Comparison of ENCODE assay signal across 9 cellular contexts in genomic region chr20:37357481-37358365, GRCh38. TPM values are rescaled to one million over a fixed set of nuclear protein-coding genes. Genes with fewer than 3 reads are reported as not detected.
DNase-seq lines count a peak whose midpoint lies in the region; ATAC-seq, FAIRE-seq and TF ChIP-seq lines count a peak whose summit lies in the region.
"Had no signal": no experiment of that assay in that cellular context is flagged by ENCODE, and none has a peak within 500 bp of the region (broad histone marks: within the 10 kb centered on the region; RNA-seq: fewer than 3 reads in every experiment).

No MANE protein-coding gene starts in this region.

- no peaks in the 10 kb centered on the region for H3K36me3 ChIP-seq in colonic mucosa

- no peak for TF ChIP-seq POLR2A in A549 (IDR thresholded peaks at IDR 0.05; ENCODE audit: low read length)

- H3K27me3 Mint-ChIP-seq in natural killer cell treated with Interleukin-12 subunit alpha and Interleukin-12 subunit beta and Interleukin-15 and Interleukin-18, amount 100 ng/mL, for 72 hours: no peaks in the 10 kb centered on the region

- peak overlapping the region; percentile 24 to 32 for H3K9ac ChIP-seq in colonic mucosa (ENCODE audit: low read depth in 2 of 2, low read length in 2 of 2)

- H3K4me3 ChIP-seq in A549 (no peak overlapping the region), colonic mucosa (no peak overlapping the region)
- H3K4me3 ChIP-seq: SK-N-MC had no signal

- no peak for TF ChIP-seq RAD21 in A549 (conservative IDR thresholded peaks at IDR 0.05 in 1 of 2, IDR thresholded peaks at IDR 0.05 in 1 of 2)

- no peak for DNase-seq in A549 (ENCODE audit: low read depth in 1 of 2, low spot score in 1 of 2)
- peak; percentile 98 for DNase-seq in MV-4-11 (lab: John Stamatoyannopoulos, UW)
- DNase-seq in colonic mucosa: no peak
- DNase-seq in natural killer cell treated with Interleukin-12 subunit alpha and Interleukin-12 subunit beta and Interleukin-15 and Interleukin-18, amount 100 ng/mL, for 72 hours (ENCODE audit: low spot score): peak; percentile 44
- DNase-seq in NCI-H1105 treated with DMSO at 0.1 percent for 48 hours (lab: John Stamatoyannopoulos, UW): no peak
- no peak for DNase-seq in NCI-H1092 treated with DMSO at 0.1 percent for 48 hours (lab: John Stamatoyannopoulos, UW)
- DNase-seq in central memory CD4-positive, alpha-beta T cell: no peak

- 0 out of 3 replicates have a peak overlapping the region, but pooled peaks have one; percentile 4 for H3K4me2 ChIP-seq in A549

- peaks cover 9 to 17% of the 10 kb centered on the region in 2 donors for H3K4me1 Mint-ChIP-seq in natural killer cell treated with Interleukin-12 subunit alpha and Interleukin-12 subunit beta and Interleukin-15 and Interleukin-18, amount 100 ng/mL, for 72 hours (ENCODE audit: low read depth in 2 of 2)

- H3K36me3 Mint-ChIP-seq in natural killer cell treated with Interleukin-12 subunit alpha and Interleukin-12 subunit beta and Interleukin-15 and Interleukin-18, amount 100 ng/mL, for 72 hours: no peaks in the 10 kb centered on the region

- intact Hi-C loops in colonic mucosa (cut with DNase I): no loop called here

- TF ChIP-seq EP300 in A549 (IDR thresholded peaks at IDR 0.05): no peak

- no peak for FAIRE-seq in A549 (lab: Jason Lieb, UNC)

- POLR2A ChIA-PET in A549 (lab: Yijun Ruan, JAX): no interaction called here

- H3K9me3 ChIP-seq in A549 (no peaks in the 10 kb centered on the region), colonic mucosa (no peaks in the 10 kb centered on the region)

- H3K9me3 Mint-ChIP-seq in natural killer cell treated with Interleukin-12 subunit alpha and Interleukin-12 subunit beta and Interleukin-15 and Interleukin-18, amount 100 ng/mL, for 72 hours: no peaks in the 10 kb centered on the region

- CTCF ChIA-PET in A549 (lab: Yijun Ruan, JAX): interaction anchor here (1.5 to 3.0 kb wide), 3 partner anchors 19 to 64 kb away, joined by 3 to 19 read pairs (median 3); no protein-coding TSS in a partner anchor

- H3K4me1 ChIP-seq in A549 (peaks cover 72% of the 10 kb centered on the region), colonic mucosa (peaks cover 10% of the 10 kb centered on the region)

- no peaks in the 10 kb centered on the region for H3K27me3 ChIP-seq in colonic mucosa

- no peak overlapping the region for H3K4me3 Mint-ChIP-seq in natural killer cell treated with Interleukin-12 subunit alpha and Interleukin-12 subunit beta and Interleukin-15 and Interleukin-18, amount 100 ng/mL, for 72 hours

- 90% methylated on average over 15 of the region's 15 CpGs for WGBS in A549 (ENCODE audit: missing lambda C conversion rate)

- peak overlapping the region in 1 of 2 experiments; percentile 85; a peak in 4 of 6 replicates for H3K27ac ChIP-seq in A549
- peak overlapping the region; percentile 41 for H3K27ac ChIP-seq in colonic mucosa
- H3K27ac ChIP-seq: SK-N-MC had no signal

- H3K27ac Mint-ChIP-seq in natural killer cell treated with Interleukin-12 subunit alpha and Interleukin-12 subunit beta and Interleukin-15 and Interleukin-18, amount 100 ng/mL, for 72 hours: no peak overlapping the region

- TF ChIP-seq CTCF in A549 (IDR thresholded peaks at IDR 0.05): no peak
- no peak for TF ChIP-seq CTCF in colonic mucosa (IDR thresholded peaks at IDR 0.05)

- ATAC-seq in A549 (peak in 1 of 2 experiments; percentile 15; a peak in 2 of 6 replicates), GM21526 (IDR thresholded peaks at IDR 0.05; ENCODE audit: low FRiP score, unreplicated experiment) (no peak)
- ATAC-seq in natural killer cell treated with Interleukin-12 subunit alpha and Interleukin-12 subunit beta and Interleukin-15 and Interleukin-18, amount 100 ng/mL, for 72 hours: no peak

TF ChIP-seq in A549, 52 proteins besides CTCF, POLR2A, EP300 and RAD21:
- no peak for TF ChIP-seq TP53 (CRISPR knock-in tag; IDR thresholded peaks at IDR 0.05)
- TF ChIP-seq PHF8 (IDR thresholded peaks at IDR 0.05; ENCODE audit: borderline replicate concordance, low read depth): no peak
- TF ChIP-seq HDAC2 (IDR thresholded peaks at IDR 0.05): no peak
- no peak for TF ChIP-seq FOSL2 (IDR thresholded peaks at IDR 0.05)
- no peak for TF ChIP-seq FOSL2 (CRISPR knock-in tag; IDR thresholded peaks at IDR 0.05)
- TF ChIP-seq MAFK (IDR thresholded peaks at IDR 0.05; ENCODE audit: partially characterized antibody): no peak
- peak; percentile 48; the same call in 1 of the 2 replicates for TF ChIP-seq KDM1A (IDR thresholded peaks at IDR 0.05; ENCODE audit: low read depth)

RNA-seq across cellular contexts. Expression of gene SRC, which starts 11.8 kb away (rescaled TPM):
- 154 and 212 TPM in 2 replicates for polyA plus RNA-seq in A549 (2011; rRNA removed)
- 122 and 170 TPM in 2 replicates for polyA plus RNA-seq in A549 (2012; cell fraction: cytosol; rRNA removed)
- 500 and 511 TPM in 2 replicates for polyA plus RNA-seq in A549 (2012; cell fraction: nucleus; rRNA removed)
- polyA plus RNA-seq in A549 (2017; fragmentation: RNase III; extraction: RNeasy Plus Mini Kit Qiagen cat#74134 plus additional on column Dnase treatment): 133 to 139 TPM (median 134 TPM) in 3 replicates
- polyA minus RNA-seq in A549 (2011; rRNA and poly(A)+ RNA removed): 278 and 313 TPM in 2 replicates
- total RNA-seq in colonic mucosa: 100 to 1,000 TPM; 102 to 123 TPM
- total RNA-seq in natural killer cell treated with Interleukin-12 subunit alpha and Interleukin-12 subunit beta and Interleukin-15 and Interleukin-18, amount 100 ng/mL, for 72 hours: 1 to 10 TPM; 6.8 to 8.6 TPM

Comparison
In these comparisons a context has a peak if more than half of its experiments do, and no peak if none do; other contexts are left out.
1. DNase-seq: peak in MV-4-11 (single experiment) and natural killer cell treated with Interleukin-12 subunit alpha and Interleukin-12 subunit beta and Interleukin-15 and Interleukin-18, amount 100 ng/mL, for 72 hours (single experiment); none in A549 (0 of 2), colonic mucosa (single experiment), NCI-H1105 treated with DMSO at 0.1 percent for 48 hours (single experiment), NCI-H1092 treated with DMSO at 0.1 percent for 48 hours (single experiment) and central memory CD4-positive, alpha-beta T cell (single experiment).
2. RNA of gene SRC, which starts 11.8 kb away (total RNA-seq): 102 to 123 TPM in colonic mucosa; 6.8 to 8.6 TPM in natural killer cell treated with Interleukin-12 subunit alpha and Interleukin-12 subunit beta and Interleukin-15 and Interleukin-18, amount 100 ng/mL, for 72 hours; every median in the first group is over 10 times any median in the second.